Comparison of ENCODE assay signal across 8 cellular contexts in genomic region chr1:93878889-93879586, GRCh38. TPM values are rescaled to one million over a fixed set of nuclear protein-coding genes. Genes with fewer than 3 reads are reported as not detected.
A peak's percentile ranks its signal among the peaks of the same experiment; 100 is the strongest.
DNase-seq lines count a peak whose midpoint lies in the region; ATAC-seq lines count a peak whose summit lies in the region.

Gene DNTTIP2 (minus strand): TSS chr1:93879206. CDS start chr1:93879148, 58 bp downstream.

- H3K4me2 ChIP-seq in mesendoderm (ENCODE audit: low read length) = peak within 1 kb of the TSS; percentile 99

- H3K4ac ChIP-seq in mesendoderm (ENCODE audit: low read depth, low read length) = peak within 1 kb of the TSS; percentile 20

- WGBS in mesendoderm (ENCODE audit: extremely low coverage, insufficient coverage, low lambda C conversion rate) = no CpG with 5 or more reads among the region's 50 CpGs

- peak within 1 kb of the TSS; percentile 96 for H3K9ac ChIP-seq in NT2/D1 (ENCODE audit: insufficient read length, low read depth)
- peak within 1 kb of the TSS; percentile 97 for H3K9ac ChIP-seq in endocrine pancreas (ENCODE audit: control insufficient read depth, insufficient read depth, low read length)
- H3K9ac ChIP-seq in mesendoderm (ENCODE audit: low read length) = peak within 1 kb of the TSS; percentile 100

- no peak within 1 kb of the TSS for H2BK15ac ChIP-seq in mesendoderm (replicated peaks; ENCODE audit: low read depth)

- ATAC-seq in GM21360 (IDR thresholded peaks at IDR 0.05; ENCODE audit: unreplicated experiment) = peak; percentile 89
- ATAC-seq in activated CD8-positive, alpha-beta memory T cell treated with anti-CD3 and anti-CD28 coated beads, Interleukin-2, amount 10 ng/mL, durations not matched to agents 7 days and 5 days = peak; percentile 88

- H3K4me3 ChIP-seq in NT2/D1 (ENCODE audit: insufficient read length, low read depth) = peak within 1 kb of the TSS; percentile 97
- H3K4me3 ChIP-seq in endocrine pancreas (ENCODE audit: control insufficient read depth, insufficient read depth, low read length) = peak within 1 kb of the TSS; percentile 92
- H3K4me3 ChIP-seq in mesendoderm (ENCODE audit: low read length) = peak within 1 kb of the TSS; percentile 94

- H3K27me3 Mint-ChIP-seq in activated CD8-positive, alpha-beta memory T cell treated with anti-CD3 and anti-CD28 coated beads, Interleukin-2, amount 10 ng/mL, durations not matched to agents 7 days and 5 days = no peaks in the 10 kb centered on the region

- H3K9me3 ChIP-seq in NT2/D1 (ENCODE audit: insufficient read depth, low read length) (no peaks in the 10 kb centered on the region), endocrine pancreas (ENCODE audit: control insufficient read depth, low read length) (no peaks in the 10 kb centered on the region)

- no peaks in the 10 kb centered on the region for H3K9me3 Mint-ChIP-seq in activated CD8-positive, alpha-beta memory T cell treated with anti-CD3 and anti-CD28 coated beads, Interleukin-2, amount 10 ng/mL, durations not matched to agents 7 days and 5 days (ENCODE audit: low read depth)

- peak within 1 kb of the TSS; percentile 96 for H4K8ac ChIP-seq in mesendoderm (ENCODE audit: low read depth, low read length)

- H3K27ac Mint-ChIP-seq in activated CD8-positive, alpha-beta memory T cell treated with anti-CD3 and anti-CD28 coated beads, Interleukin-2, amount 10 ng/mL, durations not matched to agents 7 days and 5 days = peak within 1 kb of the TSS; percentile 96

- H3K23ac ChIP-seq in mesendoderm (ENCODE audit: low read length) = no peak within 1 kb of the TSS

- no peak within 1 kb of the TSS for H2BK120ac ChIP-seq in mesendoderm (ENCODE audit: low read depth, low read length)

- H2AK5ac ChIP-seq in mesendoderm (ENCODE audit: low read length) = peak within 1 kb of the TSS; percentile 88

- peaks cover 39% of the 10 kb centered on the region for H3K4me1 Mint-ChIP-seq in activated CD8-positive, alpha-beta memory T cell treated with anti-CD3 and anti-CD28 coated beads, Interleukin-2, amount 10 ng/mL, durations not matched to agents 7 days and 5 days

- peaks cover 38% of the 10 kb centered on the region for H3K36me3 ChIP-seq in NT2/D1 (ENCODE audit: insufficient read depth, insufficient read length, low read length)
- peaks cover 9% of the 10 kb centered on the region for H3K36me3 ChIP-seq in endocrine pancreas (ENCODE audit: control insufficient read depth, insufficient read depth, low read length)
- peaks cover 12% of the 10 kb centered on the region for H3K36me3 ChIP-seq in mesendoderm (ENCODE audit: control insufficient read depth, insufficient read depth, low read length)

- peak within 1 kb of the TSS; percentile 88 for H3K4me3 Mint-ChIP-seq in activated CD8-positive, alpha-beta memory T cell treated with anti-CD3 and anti-CD28 coated beads, Interleukin-2, amount 10 ng/mL, durations not matched to agents 7 days and 5 days

- peak within 1 kb of the TSS; percentile 100 for H4K5ac ChIP-seq in mesendoderm (ENCODE audit: low read length)

- H3K27ac ChIP-seq in mesendoderm (ENCODE audit: low read depth, low read length) = peak within 1 kb of the TSS; percentile 86

- CTCF ChIA-PET in activated CD8-positive, alpha-beta memory T cell treated with anti-CD3 and anti-CD28 coated beads, Interleukin-2, amount 10 ng/mL, durations not matched to agents 7 days and 5 days (lab: Charles Lee) = interaction anchor here (0.8 to 3.8 kb wide), 6 partner anchors 18 to 250 kb away, joined by 3 to 15 read pairs (median 4); partner anchors contain the start of gene GCLM

- H3K79me1 ChIP-seq in mesendoderm (ENCODE audit: low read length) = peaks cover 13% of the 10 kb centered on the region

- H3K79me2 ChIP-seq in mesendoderm (ENCODE audit: control insufficient read depth, insufficient read depth, low read length) = peaks cover 28% of the 10 kb centered on the region

- peak within 1 kb of the TSS; percentile 99 for H3K56ac ChIP-seq in mesendoderm (ENCODE audit: low read length)

- DNase-seq in COLO829 (ENCODE audit: low spot score) = peak; percentile 84
- peak; percentile 88 for DNase-seq in HT1080 (ENCODE audit: low read depth)
- DNase-seq in NT2/D1 (ENCODE audit: low read depth, low spot score) = peak; percentile 94
- peak; percentile 96 for DNase-seq in activated CD8-positive, alpha-beta memory T cell treated with anti-CD3 and anti-CD28 coated beads, Interleukin-2, amount 10 ng/mL, durations not matched to agents 7 days and 5 days
- DNase-seq in mesendoderm = peak; percentile 97
- peak; percentile 82 for DNase-seq in stimulated activated CD8-positive, alpha-beta memory T cell treated with anti-CD3 and anti-CD28 coated beads, Interleukin-15, amount 100 ng/mL, for 1 hour (ENCODE audit: low read depth)

- no peaks in the 10 kb centered on the region for H3K4me1 ChIP-seq in NT2/D1 (ENCODE audit: insufficient read depth, insufficient read length)
- H3K4me1 ChIP-seq in endocrine pancreas (ENCODE audit: control insufficient read depth, insufficient read depth, low read length) = peaks cover 22% of the 10 kb centered on the region
- H3K4me1 ChIP-seq in mesendoderm (ENCODE audit: control insufficient read depth, low read depth, low read length) = peaks cover 3% of the 10 kb centered on the region

- H2BK5ac ChIP-seq in mesendoderm (ENCODE audit: low read length) = peak within 1 kb of the TSS; percentile 89

- H3K18ac ChIP-seq in mesendoderm (ENCODE audit: low read length) = peak within 1 kb of the TSS; percentile 94

- H3K27me3 ChIP-seq in NT2/D1 (ENCODE audit: insufficient read depth, insufficient read length) = no peaks in the 10 kb centered on the region
- no peaks in the 10 kb centered on the region for H3K27me3 ChIP-seq in endocrine pancreas (ENCODE audit: control insufficient read depth, insufficient read depth, low read length)
- H3K27me3 ChIP-seq in mesendoderm (ENCODE audit: insufficient read depth, low read length, poor library complexity) = no peaks in the 10 kb centered on the region

- H3K36me3 Mint-ChIP-seq in activated CD8-positive, alpha-beta memory T cell treated with anti-CD3 and anti-CD28 coated beads, Interleukin-2, amount 10 ng/mL, durations not matched to agents 7 days and 5 days = peaks cover 37% of the 10 kb centered on the region

RNA-seq across cellular contexts. Expression of gene DNTTIP2, which starts in this region (rescaled TPM):
- 55.8 and 63.7 TPM in 2 replicates for total RNA-seq in HT1080 (2014; rRNA removed; shearing (Covaris generic))
- 33.6 and 34.5 TPM in 2 replicates for polyA plus RNA-seq in HT1080 (2015; cell fraction: cytosol; rRNA removed)
- polyA plus RNA-seq in HT1080 (2015; cell fraction: nucleus; rRNA removed) = 85.7 and 100 TPM in 2 replicates
- 10 to 100 TPM; 60.8 to 74.5 TPM for total RNA-seq in activated CD8-positive, alpha-beta memory T cell treated with anti-CD3 and anti-CD28 coated beads, Interleukin-2, amount 10 ng/mL, durations not matched to agents 7 days and 5 days
- 132 TPM for polyA plus RNA-seq in mesendoderm (2013, experiment 1 of 2)
- 129 TPM for polyA plus RNA-seq in mesendoderm (2013, experiment 2 of 2)

Comparison
In these comparisons a context has a peak if more than half of its experiments do, and no peak if none do; other contexts are left out.
1. Peak in every context shown above with its lines: DNase-seq, ATAC-seq, H3K4me3 ChIP-seq and H3K27ac ChIP-seq.